Comparison of ENCODE assay signal across 16 cellular contexts in genomic region chr1:91092503-91092902, GRCh38.
DNase-seq lines count a peak whose midpoint lies in the region; ATAC-seq and TF ChIP-seq lines count a peak whose summit lies in the region.
"Had no signal": no experiment of that assay in that cellular context is flagged by ENCODE, and none has a peak within 500 bp of the region (broad histone marks: within the 10 kb centered on the region; RNA-seq: fewer than 3 reads in every experiment).

No MANE protein-coding gene starts in this region.

- H3K27me3 ChIP-seq in PC-9 (ENCODE audit: insufficient read depth, low read depth) = no peaks in the 10 kb centered on the region
- H3K27me3 ChIP-seq: pancreas, upper lobe of left lung had no signal

- peaks cover 3% of the 10 kb centered on the region; the same call in 1 of the 2 replicates for H3K9me3 ChIP-seq in PC-9 (ENCODE audit: insufficient read depth, low read depth)
- H3K9me3 ChIP-seq: pancreas had no signal

- POLR2A ChIA-PET in PC-9 (lab: Charles Lee; ENCODE audit: unreplicated experiment) = interaction anchor here (1.5 kb wide), 1 partner anchor 70 kb away, joined by 5 read pairs; no protein-coding TSS in a partner anchor

- BruUV-seq in PC-9 (replicated peaks; lab: Mats Ljungman, UMichigan) = no TSS peak

- intact Hi-C loops in PC-9 (cut with micrococcal nuclease; ENCODE audit: unreplicated experiment) = loop anchor here (1.0 to 5.0 kb wide), 2 partner anchors 8 to 70 kb away; partner anchors contain the start of gene ZNF644
- intact Hi-C loops in activated CD4-positive, alpha-beta T cell treated with anti-CD3 and anti-CD28 coated beads, Interleukin-2, amount 10 ng/mL, durations not matched to agents 24 days and 14 days (cut with micrococcal nuclease) = no loop called here

- H3K27ac Mint-ChIP-seq in activated CD4-positive, alpha-beta T cell treated with anti-CD3 and anti-CD28 coated beads, Interleukin-2, amount 10 ng/mL, durations not matched to agents 24 days and 14 days = no peak overlapping the region
- H3K27ac Mint-ChIP-seq: activated T-helper 1 cell treated with anti-CD3 and anti-CD28 coated beads, Interleukin-12 subunit alpha, Interleukin-12 subunit beta, Interleukin-2, Interleukin-4 antibody, amounts not matched to agents 30 ng/mL and 10 ng/mL and 1 ng/mL, durations not matched to agents 14 hours and 24 hours and 36 hours had no signal

- H3K79me2 ChIP-seq in PC-9 (ENCODE audit: low read depth) = no peaks in the 10 kb centered on the region

- H3K4me1 ChIP-seq in PC-9 (replicated peaks; ENCODE audit: insufficient read depth) = peaks cover 33% of the 10 kb centered on the region
- H3K4me1 ChIP-seq: pancreas had no signal

- peak overlapping the region; percentile 76 for H3K4me2 ChIP-seq in PC-9

- no peaks in the 10 kb centered on the region for H3K36me3 Mint-ChIP-seq in activated CD4-positive, alpha-beta T cell treated with anti-CD3 and anti-CD28 coated beads, Interleukin-2, amount 10 ng/mL, durations not matched to agents 24 days and 14 days (ENCODE audit: low read depth)

- H3K9me2 ChIP-seq in PC-9 (ENCODE audit: insufficient read depth) = no peaks in the 10 kb centered on the region

- H4K20me1 ChIP-seq in PC-9 (ENCODE audit: insufficient read depth) = no peaks in the 10 kb centered on the region

- no peaks in the 10 kb centered on the region for H3K36me3 ChIP-seq in PC-9 (ENCODE audit: low read depth)
- H3K36me3 ChIP-seq: pancreas, upper lobe of left lung had no signal

- no peaks in the 10 kb centered on the region for H3K9me3 Mint-ChIP-seq in activated CD4-positive, alpha-beta T cell treated with anti-CD3 and anti-CD28 coated beads, Interleukin-2, amount 10 ng/mL, durations not matched to agents 24 days and 14 days
- H3K9me3 Mint-ChIP-seq: activated T-helper 1 cell treated with anti-CD3 and anti-CD28 coated beads, Interleukin-12 subunit alpha, Interleukin-12 subunit beta, Interleukin-2, Interleukin-4 antibody, amounts not matched to agents 30 ng/mL and 10 ng/mL and 1 ng/mL, durations not matched to agents 14 hours and 24 hours and 36 hours had no signal

- TF ChIP-seq CTCF in PC-9 (conservative IDR thresholded peaks at IDR 0.05) (no peak), epithelial cell of esophagus (IDR thresholded peaks at IDR 0.05; ENCODE audit: insufficient read depth, low read depth, low read length, missing control alignments) (no peak)

- H2AFZ ChIP-seq in PC-9 = peak overlapping the region; percentile 78

- peak; percentile 25 for DNase-seq in NCI-H2196 (lab: John Stamatoyannopoulos, UW; ENCODE audit: unreplicated experiment)
- no peak for DNase-seq in NCI-H2196 treated with DMSO at 0.1 percent for 48 hours (lab: John Stamatoyannopoulos, UW; ENCODE audit: unreplicated experiment)
- DNase-seq in PC-9 = peak in 1 of 2 experiments; percentile 95
- DNase-seq in epithelial cell of esophagus (ENCODE audit: low read depth) = peak; percentile 12
- DNase-seq in pons (ENCODE audit: low spot score) = peak; percentile 4
- no peak for DNase-seq in HPDE6-E6E7 (ENCODE audit: extremely low spot score)
- no peak for DNase-seq in activated CD4-positive, alpha-beta T cell treated with anti-CD3 and anti-CD28 coated beads, Interleukin-2, amount 10 ng/mL, durations not matched to agents 24 days and 14 days
- DNase-seq: glutamatergic neuron; NCI-H1092; pancreas; stimulated activated CD4-positive, alpha-beta T cell treated with anti-CD3 and anti-CD28 coated beads, Interleukin-12 subunit alpha, Interleukin-12 subunit beta, amount 100 ng/mL, for 4 hours; stimulated activated naive CD4-positive, alpha-beta T cell; upper lobe of left lung had no signal

- no peaks in the 10 kb centered on the region for H3K4me1 Mint-ChIP-seq in activated CD4-positive, alpha-beta T cell treated with anti-CD3 and anti-CD28 coated beads, Interleukin-2, amount 10 ng/mL, durations not matched to agents 24 days and 14 days

- H3K4me3 ChIP-seq in PC-9 (peak overlapping the region; percentile 38; the same call in 1 of the 2 replicates), epithelial cell of esophagus (ENCODE audit: low read length) (no peak overlapping the region)
- H3K4me3 ChIP-seq: pancreas, upper lobe of left lung had no signal

- no peak for ATAC-seq in GM18909 (IDR thresholded peaks at IDR 0.05; ENCODE audit: poor library complexity, unreplicated experiment)
- ATAC-seq: pancreas had no signal

- CTCF ChIA-PET in PC-9 (lab: Charles Lee) = no interaction called here

- peaks cover 2% of the 10 kb centered on the region for H3K27me3 Mint-ChIP-seq in activated CD4-positive, alpha-beta T cell treated with anti-CD3 and anti-CD28 coated beads, Interleukin-2, amount 10 ng/mL, durations not matched to agents 24 days and 14 days

- H3F3A ChIP-seq in PC-9 (ENCODE audit: insufficient read depth, low read depth) = peaks cover 23% of the 10 kb centered on the region

- H3K27ac ChIP-seq in PC-9 = peak overlapping the region; percentile 95
- H3K27ac ChIP-seq: C4-2B, pancreas, upper lobe of left lung had no signal

- H3K4me3 Mint-ChIP-seq in activated CD4-positive, alpha-beta T cell treated with anti-CD3 and anti-CD28 coated beads, Interleukin-2, amount 10 ng/mL, durations not matched to agents 24 days and 14 days = no peak overlapping the region
- H3K4me3 Mint-ChIP-seq: activated T-helper 1 cell treated with anti-CD3 and anti-CD28 coated beads, Interleukin-12 subunit alpha, Interleukin-12 subunit beta, Interleukin-2, Interleukin-4 antibody, amounts not matched to agents 30 ng/mL and 10 ng/mL and 1 ng/mL, durations not matched to agents 14 hours and 24 hours and 36 hours had no signal

Comparison
In these comparisons a context has a peak if more than half of its experiments do, and no peak if none do; other contexts are left out.
1. DNase-seq: peak in NCI-H2196 (single experiment), epithelial cell of esophagus (single experiment) and pons (single experiment); none in NCI-H2196 treated with DMSO at 0.1 percent for 48 hours (single experiment), HPDE6-E6E7 (single experiment) and activated CD4-positive, alpha-beta T cell treated with anti-CD3 and anti-CD28 coated beads, Interleukin-2, amount 10 ng/mL, durations not matched to agents 24 days and 14 days (single experiment).